ENCODE assay signal across 10 cellular contexts in the genomic region with DNA sequence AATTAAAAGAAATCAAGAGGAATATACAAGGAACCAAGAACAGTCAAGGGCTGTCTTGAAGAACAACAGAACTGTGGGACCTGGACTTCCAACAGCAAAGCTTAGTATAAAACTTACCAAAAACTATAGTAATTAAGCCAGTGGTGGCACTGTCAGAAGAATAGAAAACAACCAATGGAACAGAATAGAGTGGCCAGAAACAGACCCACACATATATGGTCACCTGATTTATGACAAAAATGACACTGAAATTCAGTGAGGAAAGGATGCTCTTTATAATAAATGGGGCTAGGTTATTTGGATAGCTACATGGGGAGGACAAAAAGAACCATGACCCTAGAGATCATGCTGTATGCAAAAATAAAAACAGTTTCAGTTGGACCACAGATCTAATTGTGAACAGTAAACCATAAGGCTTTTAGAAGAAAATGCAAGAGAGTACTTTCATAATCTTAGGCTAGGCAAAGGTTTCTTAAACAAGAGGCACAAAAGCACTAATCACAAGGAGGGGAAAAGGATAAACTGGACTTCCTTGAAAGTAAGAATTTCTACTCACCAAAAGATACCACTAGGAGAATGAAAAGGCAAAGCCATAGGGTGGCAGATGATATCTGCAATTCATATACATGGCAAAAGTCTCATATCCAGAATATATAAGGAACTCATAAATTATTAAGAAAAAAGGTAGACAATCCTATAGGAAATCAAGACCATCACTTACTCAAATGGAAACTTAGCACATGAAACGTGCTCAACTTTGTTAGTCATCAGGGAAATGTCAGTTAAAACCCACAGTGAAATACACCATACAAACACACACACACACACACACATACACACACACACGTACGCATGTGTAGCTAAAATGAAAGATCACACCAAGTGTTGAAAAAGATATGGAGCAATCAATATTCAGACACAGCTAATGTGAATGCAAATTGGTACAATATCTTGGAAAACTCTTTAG. TPM values are rescaled to one million over a fixed set of nuclear protein-coding genes. Genes with fewer than 3 reads are reported as not detected.
DNase-seq lines count a peak whose midpoint lies in the region; ATAC-seq and TF ChIP-seq lines count a peak whose summit lies in the region.
"Had no signal": no experiment of that assay in that cellular context is flagged by ENCODE, and none has a peak within 500 bp of the region (broad histone marks: within the 10 kb centered on the region; RNA-seq: fewer than 3 reads in every experiment).

No MANE protein-coding gene starts in this region.

- H3K4me3 ChIP-seq in Caco-2 (ENCODE audit: low read depth, low read length), result no peak overlapping the region
- H3K4me3 ChIP-seq: left lung had no signal

- H3K9me3 Mint-ChIP-seq in activated naive CD8-positive, alpha-beta T cell treated with anti-CD3 and anti-CD28 coated beads for 36 hours, result no peaks in the 10 kb centered on the region
- H3K9me3 Mint-ChIP-seq in Caco-2 (ENCODE audit: unreplicated experiment), result no peaks in the 10 kb centered on the region

- ATAC-seq in GM18861 (IDR thresholded peaks at IDR 0.05; ENCODE audit: unreplicated experiment), result peak; percentile 79
- ATAC-seq in GM21529 (IDR thresholded peaks at IDR 0.05; ENCODE audit: unreplicated experiment), result peak; percentile 77
- peak; percentile 88 for ATAC-seq in HG03354 (IDR thresholded peaks at IDR 0.05; ENCODE audit: poor library complexity, severe bottlenecking, unreplicated experiment)
- ATAC-seq in Right ventricle myocardium inferior, result no peak
- ATAC-seq: left lung had no signal

- no peaks in the 10 kb centered on the region for H3K9me3 ChIP-seq in Caco-2
- H3K9me3 ChIP-seq: left lung had no signal

- H3K27me3 Mint-ChIP-seq in activated naive CD8-positive, alpha-beta T cell treated with anti-CD3 and anti-CD28 coated beads for 36 hours, result no peaks in the 10 kb centered on the region
- no peaks in the 10 kb centered on the region for H3K27me3 Mint-ChIP-seq in Caco-2 (ENCODE audit: insufficient read depth, unreplicated experiment)

- peaks cover 30% of the 10 kb centered on the region for H3K36me3 Mint-ChIP-seq in activated naive CD8-positive, alpha-beta T cell treated with anti-CD3 and anti-CD28 coated beads for 36 hours
- peaks cover 6% of the 10 kb centered on the region for H3K36me3 Mint-ChIP-seq in Caco-2 (ENCODE audit: insufficient read depth, unreplicated experiment)

- BruUV-seq in Caco-2 (replicated peaks; lab: Mats Ljungman, UMichigan), result no TSS peak

- H3K4me1 ChIP-seq in Caco-2, result no peaks in the 10 kb centered on the region
- H3K4me1 ChIP-seq: left lung had no signal

- H3K4me3 Mint-ChIP-seq in activated naive CD8-positive, alpha-beta T cell treated with anti-CD3 and anti-CD28 coated beads for 36 hours, result no peak overlapping the region
- H3K4me3 Mint-ChIP-seq in Caco-2 (ENCODE audit: unreplicated experiment), result no peak overlapping the region

- H3K27ac Mint-ChIP-seq in activated naive CD8-positive, alpha-beta T cell treated with anti-CD3 and anti-CD28 coated beads for 36 hours, result peak overlapping the region; percentile 61
- H3K27ac Mint-ChIP-seq in Caco-2 (ENCODE audit: unreplicated experiment), result no peak overlapping the region

- intact Hi-C loops in Caco-2 (cut with micrococcal nuclease; ENCODE audit: unreplicated experiment), result no loop called here
- intact Hi-C loops in Right ventricle myocardium inferior (cut with DNase I), result no loop called here

- no peaks in the 10 kb centered on the region for H3K36me3 ChIP-seq in Caco-2 (ENCODE audit: control insufficient read depth, insufficient read depth, low read length)
- H3K36me3 ChIP-seq: left lung had no signal

- H3K4me1 Mint-ChIP-seq in activated naive CD8-positive, alpha-beta T cell treated with anti-CD3 and anti-CD28 coated beads for 36 hours, result peaks cover 29% of the 10 kb centered on the region
- no peaks in the 10 kb centered on the region for H3K4me1 Mint-ChIP-seq in Caco-2 (ENCODE audit: low read depth, unreplicated experiment)

- DNase-seq in activated naive CD8-positive, alpha-beta T cell treated with anti-CD3 and anti-CD28 coated beads for 36 hours, result peak; percentile 42
- DNase-seq in Caco-2, result no peak
- DNase-seq in NCI-H187 treated with DMSO at 0.1 percent for 48 hours (lab: John Stamatoyannopoulos, UW), result no peak
- no peak for DNase-seq in Right ventricle myocardium inferior (ENCODE audit: missing footprints)
- DNase-seq in OCI-M1 (lab: John Stamatoyannopoulos, UW), result no peak
- DNase-seq: DMS79 treated with DMSO at 0.1 percent for 48 hours, left lung had no signal

- CTCF ChIA-PET in Caco-2 (lab: Charles Lee), result no interaction called here

- no peaks in the 10 kb centered on the region for H3K27me3 ChIP-seq in Caco-2 (replicated peaks; ENCODE audit: control insufficient read depth, insufficient read depth, low read length)
- H3K27me3 ChIP-seq: left lung had no signal

- no peak for TF ChIP-seq CTCF in Caco-2 (IDR thresholded peaks at IDR 0.05; ENCODE audit: insufficient read depth in 1 of 2, low read depth in 1 of 2, low read length in 1 of 2, severe bottlenecking in 1 of 2, unreplicated experiment in 1 of 2)

- POLR2A ChIA-PET in Caco-2 (lab: Charles Lee), result no interaction called here

RNA-seq across cellular contexts. Expression of gene HYCC1, which starts 20.8 kb away (rescaled TPM):
- 10 to 100 TPM; 24.8 to 27.9 TPM for total RNA-seq in activated naive CD8-positive, alpha-beta T cell treated with anti-CD3 and anti-CD28 coated beads for 36 hours
- total RNA-seq in Caco-2 (2022), result 43.4 and 46.2 TPM in 2 replicates
- total RNA-seq in Right ventricle myocardium inferior, result 40.8 TPM
